Comparison of ENCODE assay signal across 6 cellular contexts in the genomic region with DNA sequence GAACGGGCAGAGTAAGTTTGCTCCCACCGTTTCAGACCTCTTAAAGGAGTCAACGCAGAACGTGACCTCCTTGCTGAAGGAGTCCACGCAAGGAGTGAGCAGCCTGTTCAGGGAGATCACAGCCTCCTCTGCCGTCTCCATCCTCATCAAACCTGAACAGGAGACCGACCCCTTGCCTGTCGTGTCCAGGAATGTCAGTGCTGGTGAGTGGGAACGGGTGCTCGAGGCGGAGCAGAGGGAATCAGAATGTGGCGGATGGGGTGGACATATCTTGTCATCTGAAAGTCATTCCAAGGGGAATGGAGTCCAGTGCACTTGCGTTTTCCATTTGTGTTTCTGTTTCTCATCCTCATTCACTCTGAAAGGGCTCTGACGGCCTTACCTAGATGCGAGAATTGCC.
A peak's percentile ranks its signal among the peaks of the same experiment; 100 is the strongest.
DNase-seq lines count a peak whose midpoint lies in the region; ATAC-seq, FAIRE-seq and TF ChIP-seq lines count a peak whose summit lies in the region.
"Not testable (repeated sequence)": the region's sequence is repeated elsewhere in the genome, so short reads cannot be mapped to it uniquely, and the experiment has no call there.

No MANE protein-coding gene starts in this region.

- intact Hi-C loops in K562 (cut with micrococcal nuclease); posterior vena cava (cut with DNase I): not testable (repeated sequence)

- in situ Hi-C loops in K562 (cut with MboI): not testable (repeated sequence)

- not testable (repeated sequence) for H3K36me3 ChIP-seq in CD8-positive, alpha-beta memory T cell (ENCODE audit: insufficient read depth, low read length); K562 (ENCODE audit: control insufficient read depth, insufficient read depth, low read length)

- not testable (repeated sequence) for ATAC-seq in WTC11; naive B cell (ENCODE audit: low read depth in 2 of 2); stimulated activated naive B cell treated with anti-CD40 and anti-IgM and Interleukin-4, amounts not matched to agents 10 μg/mL and 1 μg/mL and 100 μg/mL, for 72 hours (replicated peaks)
- ATAC-seq in K562: peak; percentile 46

- not testable (repeated sequence) for H3K27me3 ChIP-seq in CD8-positive, alpha-beta memory T cell (ENCODE audit: insufficient read depth, low read length, poor library complexity, severe bottlenecking); K562 (ENCODE audit: control insufficient read depth in 2 of 2, insufficient read depth in 2 of 2, low read length in 2 of 2)

- not testable (repeated sequence) for H3K9me3 Mint-ChIP-seq in CD8-positive, alpha-beta memory T cell; WTC11; naive B cell; stimulated activated naive B cell treated with anti-CD40 and anti-IgM and Interleukin-4, amounts not matched to agents 10 μg/mL and 1 μg/mL and 100 μg/mL, for 72 hours

- not testable (repeated sequence) for H3K4me3 Mint-ChIP-seq in CD8-positive, alpha-beta memory T cell; WTC11; stimulated activated naive B cell treated with anti-CD40 and anti-IgM and Interleukin-4, amounts not matched to agents 10 μg/mL and 1 μg/mL and 100 μg/mL, for 72 hours
- H3K4me3 Mint-ChIP-seq in naive B cell: peak overlapping the region in 1 of 8 donors; percentile 29

- BruUV-seq in K562 (replicated peaks; lab: Mats Ljungman, UMichigan): TSS peak; percentile 69

- TF ChIP-seq EP300 in K562 (IDR thresholded peaks at IDR 0.05; ENCODE audit: low read length): not testable (repeated sequence)

- TF ChIP-seq RAD21 in K562 (CRISPR knock-in tag; conservative IDR thresholded peaks at IDR 0.05 in 1 of 2, IDR thresholded peaks at IDR 0.05 in 1 of 2): not testable (repeated sequence)

- not testable (repeated sequence) for H3K4me3 ChIP-seq in CD8-positive, alpha-beta memory T cell (ENCODE audit: low read length)
- peak overlapping the region; percentile 18 for H3K4me3 ChIP-seq in K562

- POLR2A ChIA-PET in CD8-positive, alpha-beta memory T cell (lab: Charles Lee); WTC11 (lab: Charles Lee); K562 (lab: Yijun Ruan, JAX): not testable (repeated sequence)

- not testable (repeated sequence) for DNase-seq in CD8-positive, alpha-beta memory T cell; WTC11 (ENCODE audit: low spot score); naive B cell; stimulated activated naive B cell treated with anti-CD40 and anti-IgM and Interleukin-4, amounts not matched to agents 10 μg/mL and 1 μg/mL and 100 μg/mL, for 72 hours
- DNase-seq in K562 (ENCODE audit: extremely low read depth in 1 of 4, low spot score in 3 of 4) (peak in 1 of 4 experiments; percentile 28), posterior vena cava (ENCODE audit: low spot score) (peak; percentile 30)

- H3K9me1 ChIP-seq in K562 (ENCODE audit: control insufficient read depth, insufficient read depth, low read length): not testable (repeated sequence)

- not testable (repeated sequence) for H4K20me1 ChIP-seq in K562 (replicated peaks; ENCODE audit: control insufficient read depth, insufficient read depth, low read length)

- not testable (repeated sequence) for H3K4me1 ChIP-seq in CD8-positive, alpha-beta memory T cell (ENCODE audit: insufficient read depth, low read length)
- H3K4me1 ChIP-seq in K562 (replicated peaks in 1 of 2; ENCODE audit: control insufficient read depth in 2 of 2, insufficient read depth in 2 of 2, low read length in 2 of 2): peaks cover 9 to 12% of the 10 kb centered on the region in 2 experiments; a peak in 3 of 5 replicates

- FAIRE-seq in K562 (lab: Jason Lieb, UNC): not testable (repeated sequence)

- H3K9me3 ChIP-seq in CD8-positive, alpha-beta memory T cell (ENCODE audit: low read length); K562 (replicated peaks; ENCODE audit: control insufficient read depth, insufficient read depth, low read depth, low read length): not testable (repeated sequence)

- peak overlapping the region; percentile 82 for H3K4me2 ChIP-seq in K562 (ENCODE audit: insufficient read depth, low read length)

- H3K27ac ChIP-seq in CD8-positive, alpha-beta memory T cell (ENCODE audit: low read depth, low read length): peak overlapping the region; percentile 57
- peak overlapping the region; percentile 68; the same call in 2 of the 3 replicates for H3K27ac ChIP-seq in K562 (ENCODE audit: extremely low read depth, low read depth, low read length)

- H3K27ac Mint-ChIP-seq in CD8-positive, alpha-beta memory T cell: not testable (repeated sequence)
- H3K27ac Mint-ChIP-seq in WTC11 (peak overlapping the region; percentile 63; the same call in 1 of the 2 replicates), naive B cell (peak overlapping the region in 5 of 6 donors; percentile 43 to 86 (median 76))
- H3K27ac Mint-ChIP-seq in stimulated activated naive B cell treated with anti-CD40 and anti-IgM and Interleukin-4, amounts not matched to agents 10 μg/mL and 1 μg/mL and 100 μg/mL, for 72 hours: peak overlapping the region; percentile 27

- H3K4me1 Mint-ChIP-seq in CD8-positive, alpha-beta memory T cell; WTC11: not testable (repeated sequence)
- H3K4me1 Mint-ChIP-seq in naive B cell: peaks cover 25 to 49% (median 43%) of the 10 kb centered on the region in 3 donors
- peaks cover 23 to 46% of the 10 kb centered on the region in 2 donors for H3K4me1 Mint-ChIP-seq in stimulated activated naive B cell treated with anti-CD40 and anti-IgM and Interleukin-4, amounts not matched to agents 10 μg/mL and 1 μg/mL and 100 μg/mL, for 72 hours

- H3K9ac ChIP-seq in K562 (ENCODE audit: insufficient read depth in 1 of 2, low read depth in 2 of 2, low read length in 2 of 2): peak overlapping the region; percentile 45 to 89; a peak in 3 of 4 replicates

- TF ChIP-seq CTCF in WTC11 (IDR thresholded peaks at IDR 0.05); K562 (IDR thresholded peaks at IDR 0.05 in 2 of 3, conservative IDR thresholded peaks at IDR 0.05 in 1 of 3; ENCODE audit: insufficient read depth in 2 of 3, low read depth in 1 of 3, low read length in 3 of 3): not testable (repeated sequence)

- H2AFZ ChIP-seq in K562 (ENCODE audit: low read depth, low read length): peak overlapping the region; percentile 86

- TF ChIP-seq POLR2A in K562 (conservative IDR thresholded peaks at IDR 0.05): not testable (repeated sequence)

- not testable (repeated sequence) for H3K27me3 Mint-ChIP-seq in CD8-positive, alpha-beta memory T cell; WTC11 (ENCODE audit: low read depth); naive B cell; stimulated activated naive B cell treated with anti-CD40 and anti-IgM and Interleukin-4, amounts not matched to agents 10 μg/mL and 1 μg/mL and 100 μg/mL, for 72 hours

- not testable (repeated sequence) for H3K79me2 ChIP-seq in K562 (ENCODE audit: control insufficient read depth, insufficient read depth, low read length)

- H3K36me3 Mint-ChIP-seq in CD8-positive, alpha-beta memory T cell: peaks cover 6 to 68% (median 19%) of the 10 kb centered on the region in 3 donors
- not testable (repeated sequence) for H3K36me3 Mint-ChIP-seq in WTC11
- H3K36me3 Mint-ChIP-seq in naive B cell: peaks cover 16 to 27% of the 10 kb centered on the region in 2 donors
- peaks cover 46 to 63% of the 10 kb centered on the region in 2 donors for H3K36me3 Mint-ChIP-seq in stimulated activated naive B cell treated with anti-CD40 and anti-IgM and Interleukin-4, amounts not matched to agents 10 μg/mL and 1 μg/mL and 100 μg/mL, for 72 hours

- CTCF ChIA-PET in CD8-positive, alpha-beta memory T cell (lab: Charles Lee); K562 (lab: Yijun Ruan, JAX; ENCODE audit: low intra/inter-chr PET ratio): not testable (repeated sequence)
- CTCF ChIA-PET in WTC11 (lab: Charles Lee): interaction anchor here (0.7 kb wide), 1 partner anchor 1600 kb away, joined by 3 read pairs; no protein-coding TSS in a partner anchor

- 34% methylated on average over 15 of the region's 15 CpGs for WGBS in K562 (ENCODE audit: insufficient coverage, low coverage, missing lambda C conversion rate)

TF ChIP-seq in K562, 482 proteins besides CTCF, POLR2A, EP300 and RAD21:
- TF ChIP-seq ZNF24 (IDR thresholded peaks at IDR 0.05) (peak; percentile 49; the same call in 1 of the 2 replicates), NFRKB (IDR thresholded peaks at IDR 0.05; ENCODE audit: low read depth) (peak; percentile 50; the same call in 1 of the 2 replicates)
